In genomic region chr2:206230060-206230890, GRCh38 we compare ENCODE assay signal across 10 cellular contexts. TPM values are rescaled to one million over a fixed set of nuclear protein-coding genes. Genes with fewer than 3 reads are reported as not detected.
DNase-seq lines count a peak whose midpoint lies in the region; ATAC-seq, FAIRE-seq and TF ChIP-seq lines count a peak whose summit lies in the region.
"Had no signal": no experiment of that assay in that cellular context is flagged by ENCODE, and none has a peak within 500 bp of the region (broad histone marks: within the 10 kb centered on the region; RNA-seq: fewer than 3 reads in every experiment).

No MANE protein-coding gene starts in this region.

- H3K4me1 Mint-ChIP-seq in stimulated activated naive CD8-positive, alpha-beta T cell treated with anti-CD3 and anti-CD28 coated beads, Interleukin-15, amount 100 ng/mL, for 72 hours: peaks cover 9% of the 10 kb centered on the region

- H3K9me3 Mint-ChIP-seq in stimulated activated naive CD8-positive, alpha-beta T cell treated with anti-CD3 and anti-CD28 coated beads, Interleukin-15, amount 100 ng/mL, for 72 hours: peaks cover 0 to 10% of the 10 kb centered on the region in 2 donors

- H3K4me2 ChIP-seq in osteoblast (ENCODE audit: insufficient read depth, low read length) (no peak overlapping the region), Karpas-422 (ENCODE audit: low read depth, low read length, poor library complexity, severe bottlenecking) (no peak overlapping the region)

- H3K27ac Mint-ChIP-seq in stimulated activated naive CD8-positive, alpha-beta T cell treated with anti-CD3 and anti-CD28 coated beads, Interleukin-15, amount 100 ng/mL, for 72 hours: no peak overlapping the region

- H2AFZ ChIP-seq in osteoblast (ENCODE audit: low read length): peak overlapping the region; percentile 14
- no peak overlapping the region for H2AFZ ChIP-seq in Karpas-422 (ENCODE audit: low read length)

- H4K20me1 ChIP-seq in osteoblast (ENCODE audit: insufficient read depth, low read length): no peaks in the 10 kb centered on the region
- no peaks in the 10 kb centered on the region for H4K20me1 ChIP-seq in Karpas-422 (ENCODE audit: insufficient read depth, low read depth, low read length)

- no peaks in the 10 kb centered on the region for H3K9me2 ChIP-seq in Karpas-422 (replicated peaks; ENCODE audit: insufficient read depth, low read length)

- 43 to 56% (median 49%) methylated on average over 3 of the region's 3 CpGs for WGBS in small intestine, 3 donors

- H3K4me3 Mint-ChIP-seq in stimulated activated naive CD8-positive, alpha-beta T cell treated with anti-CD3 and anti-CD28 coated beads, Interleukin-15, amount 100 ng/mL, for 72 hours: no peak overlapping the region

- H3K9me3 ChIP-seq in osteoblast (ENCODE audit: low read depth, low read length) (no peaks in the 10 kb centered on the region), small intestine (ENCODE audit: control insufficient read depth, low read depth) (no peaks in the 10 kb centered on the region), Karpas-422 (ENCODE audit: low read length) (no peaks in the 10 kb centered on the region)

- no peak for ATAC-seq in stimulated activated naive CD8-positive, alpha-beta T cell treated with anti-CD3 and anti-CD28 coated beads, Interleukin-15, amount 100 ng/mL, for 72 hours
- ATAC-seq in GM19455 (IDR thresholded peaks at IDR 0.05; ENCODE audit: unreplicated experiment): no peak
- ATAC-seq: Panc1 had no signal

- DNase-seq in HEK293T (ENCODE audit: extremely low spot score) (peak; percentile 75), NCI-H446 treated with DMSO at 0.1 percent for 48 hours (lab: John Stamatoyannopoulos, UW) (peak; percentile 49), cerebellar cortex (ENCODE audit: low spot score) (peak; percentile 18), osteoblast (ENCODE audit: insufficient read length, low spot score, missing footprints) (no peak), small intestine (no peak), Karpas-422 (no peak)
- no peak for DNase-seq in stimulated activated naive CD8-positive, alpha-beta T cell treated with anti-CD3 and anti-CD28 coated beads, Interleukin-15, amount 100 ng/mL, for 72 hours

- CTCF ChIA-PET in HEK293T (lab: Yijun Ruan, JAX): interaction anchor here (0.9 to 1.0 kb wide), 2 partner anchors 65 to 70 kb away, joined by 3 read pairs; no protein-coding TSS in a partner anchor

- H3K4me1 ChIP-seq in osteoblast (ENCODE audit: insufficient read depth, low read length) (no peaks in the 10 kb centered on the region), small intestine (ENCODE audit: control insufficient read depth in 2 of 2, insufficient read depth in 1 of 2, low read depth in 1 of 2, low read length in 1 of 2) (no peaks in the 10 kb centered on the region), Karpas-422 (ENCODE audit: low read length) (no peaks in the 10 kb centered on the region)

- H3K27me3 ChIP-seq in osteoblast (ENCODE audit: insufficient read depth, low read length) (no peaks in the 10 kb centered on the region), small intestine (ENCODE audit: control insufficient read depth in 2 of 2, insufficient read depth in 2 of 2, low read length in 2 of 2) (no peaks in the 10 kb centered on the region), Karpas-422 (ENCODE audit: low read length) (no peaks in the 10 kb centered on the region)

- H3K4me3 ChIP-seq in osteoblast (ENCODE audit: insufficient read depth, low read length) (no peak overlapping the region), small intestine (ENCODE audit: low read depth in 1 of 2, low read length in 2 of 2) (no peak overlapping the region), Karpas-422 (ENCODE audit: low read length) (no peak overlapping the region)

- peak; percentile 34 for TF ChIP-seq CTCF in osteoblast (IDR thresholded peaks at IDR 0.05; ENCODE audit: extremely low read depth, low read depth, low read length)

- no peak overlapping the region for H3K9ac ChIP-seq in Karpas-422 (ENCODE audit: low read length)

- no peak for FAIRE-seq in small intestine (lab: Jason Lieb, UNC)
- FAIRE-seq: islet of Langerhans had no signal

- H3K79me2 ChIP-seq in osteoblast (ENCODE audit: insufficient read depth, low read length) (no peaks in the 10 kb centered on the region), Karpas-422 (ENCODE audit: low read length) (no peaks in the 10 kb centered on the region)

- H3K36me3 ChIP-seq in osteoblast (ENCODE audit: insufficient read depth, low read length) (no peaks in the 10 kb centered on the region), small intestine (ENCODE audit: control insufficient read depth in 2 of 2, insufficient read depth in 2 of 2, low read length in 2 of 2) (no peaks in the 10 kb centered on the region), Karpas-422 (ENCODE audit: insufficient read depth, low read length) (no peaks in the 10 kb centered on the region)

- POLR2A ChIA-PET in HEK293T (lab: Yijun Ruan, JAX): interaction anchor here (1.1 kb wide), 2 partner anchors 11 to 70 kb away, joined by 4 to 5 read pairs; partner anchors contain the start of genes EEF1B2 and NDUFS1

- H3K27me3 Mint-ChIP-seq in stimulated activated naive CD8-positive, alpha-beta T cell treated with anti-CD3 and anti-CD28 coated beads, Interleukin-15, amount 100 ng/mL, for 72 hours: peaks cover 18% of the 10 kb centered on the region

- H3K27ac ChIP-seq in osteoblast (ENCODE audit: low read depth, low read length): no peak overlapping the region
- no peak overlapping the region for H3K27ac ChIP-seq in small intestine (ENCODE audit: low read depth in 1 of 2, low read length in 1 of 2)
- H3K27ac ChIP-seq in Karpas-422 (ENCODE audit: low read length): no peak overlapping the region

TF ChIP-seq in HEK293T, 16 proteins besides CTCF, POLR2A, EP300 and RAD21:
- TF ChIP-seq CTBP1 (IDR thresholded peaks at IDR 0.05; ENCODE audit: borderline replicate concordance) (peak; percentile 93), TARDBP (IDR thresholded peaks at IDR 0.05) (no peak), ZNF384 (IDR thresholded peaks at IDR 0.05) (0 out of 2 replicates have a peak, but pooled peaks have one; percentile 21), HDGF (IDR thresholded peaks at IDR 0.05; ENCODE audit: borderline replicate concordance) (no peak), ARNT (IDR thresholded peaks at IDR 0.05) (0 out of 2 replicates have a peak, but pooled peaks have one; percentile 24), FOXM1 (IDR thresholded peaks at IDR 0.05; ENCODE audit: borderline replicate concordance) (no peak), SUZ12 (IDR thresholded peaks at IDR 0.05) (no peak), FOXK2 (IDR thresholded peaks at IDR 0.05) (no peak), BHLHE40 (IDR thresholded peaks at IDR 0.05; ENCODE audit: borderline replicate concordance) (no peak), FOXA1 (IDR thresholded peaks at IDR 0.05) (no peak), SP1 (IDR thresholded peaks at IDR 0.05) (no peak), ELF4 (IDR thresholded peaks at IDR 0.05) (no peak), LEF1 (IDR thresholded peaks at IDR 0.05; ENCODE audit: borderline replicate concordance) (peak; percentile 50; the same call in 1 of the 2 replicates), NFRKB (IDR thresholded peaks at IDR 0.05) (no peak), PKNOX1 (IDR thresholded peaks at IDR 0.05) (peak; percentile 92), L3MBTL2 (conservative IDR thresholded peaks at IDR 0.05) (no peak)

RNA-seq across cellular contexts. Expression of gene ZDBF2, which starts 44.2 kb away (rescaled TPM):
- total RNA-seq in osteoblast: 9.1 and 12.7 TPM in 2 replicates
- polyA plus RNA-seq in small intestine: under 1 TPM; 0.22 to 0.98 (median 0.27) TPM
- total RNA-seq in Karpas-422 (2014; rRNA removed; shearing (Covaris generic); ENCODE audit: low replicate concordance): 1.9 and 2.5 TPM in 2 replicates

Comparison
In these comparisons a context has a peak if more than half of its experiments do, and no peak if none do; other contexts are left out.
1. DNase-seq: peak in HEK293T (single experiment), NCI-H446 treated with DMSO at 0.1 percent for 48 hours (single experiment) and cerebellar cortex (single experiment); none in osteoblast (single experiment), stimulated activated naive CD8-positive, alpha-beta T cell treated with anti-CD3 and anti-CD28 coated beads, Interleukin-15, amount 100 ng/mL, for 72 hours (0 of 2), small intestine (single experiment) and Karpas-422 (single experiment).